Comparison of ENCODE assay signal across 8 cellular contexts in the genomic region with DNA sequence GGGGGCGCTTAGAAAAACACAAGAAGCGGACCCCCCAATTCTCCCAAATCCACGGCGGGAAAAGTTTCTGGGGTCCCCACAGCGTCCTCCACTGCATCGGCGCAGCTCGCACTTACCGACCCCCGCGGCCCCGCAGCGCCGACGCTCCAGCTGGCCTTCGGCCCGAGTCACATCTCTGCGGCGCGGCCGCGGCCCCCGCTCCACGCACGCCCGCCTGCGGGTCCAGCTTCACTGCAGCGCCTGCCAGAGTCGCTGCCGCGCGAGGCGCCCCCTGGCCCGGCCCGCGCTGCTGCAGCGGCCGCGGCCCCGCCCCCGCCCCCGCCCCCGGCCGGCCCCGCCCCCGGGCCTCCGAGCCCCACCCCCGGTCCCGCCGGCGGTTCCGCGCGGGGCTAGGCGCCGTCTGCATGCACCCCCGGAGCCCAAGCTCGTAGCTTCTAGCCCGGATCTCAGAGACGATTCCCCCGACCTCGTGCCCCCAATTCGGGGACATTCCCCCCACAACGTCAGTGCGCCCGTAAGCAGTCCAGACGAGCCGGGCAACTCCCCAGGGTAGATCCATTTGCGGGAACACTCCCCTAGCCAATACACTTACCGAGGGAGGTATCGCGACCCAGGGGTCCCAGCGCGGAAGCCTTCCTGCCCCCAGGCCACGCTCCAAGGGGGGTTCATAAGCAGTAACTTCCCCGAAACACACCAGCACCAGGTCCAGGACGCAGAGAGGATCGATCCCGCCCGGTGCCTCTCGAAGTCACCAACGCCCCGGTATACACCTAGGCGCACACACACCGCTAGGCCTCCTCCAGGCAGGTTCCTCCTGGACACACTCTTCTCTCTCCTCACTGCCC. TPM values are rescaled to one million over a fixed set of nuclear protein-coding genes. Genes with fewer than 3 reads are reported as not detected.
DNase-seq lines count a peak whose midpoint lies in the region; ATAC-seq, FAIRE-seq and TF ChIP-seq lines count a peak whose summit lies in the region.

A gene with protein sequence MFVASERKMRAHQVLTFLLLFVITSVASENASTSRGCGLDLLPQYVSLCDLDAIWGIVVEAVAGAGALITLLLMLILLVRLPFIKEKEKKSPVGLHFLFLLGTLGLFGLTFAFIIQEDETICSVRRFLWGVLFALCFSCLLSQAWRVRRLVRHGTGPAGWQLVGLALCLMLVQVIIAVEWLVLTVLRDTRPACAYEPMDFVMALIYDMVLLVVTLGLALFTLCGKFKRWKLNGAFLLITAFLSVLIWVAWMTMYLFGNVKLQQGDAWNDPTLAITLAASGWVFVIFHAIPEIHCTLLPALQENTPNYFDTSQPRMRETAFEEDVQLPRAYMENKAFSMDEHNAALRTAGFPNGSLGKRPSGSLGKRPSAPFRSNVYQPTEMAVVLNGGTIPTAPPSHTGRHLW (minus strand): TSS at position 238 of the 845 bp plus-strand sequence. CDS start 12,003 bp downstream, outside the sequence.

- peak; percentile 52 for ATAC-seq in HepG2
- ATAC-seq in GM21737 (IDR thresholded peaks at IDR 0.05; ENCODE audit: unreplicated experiment) = no peak

- H2AFZ ChIP-seq in HepG2 (ENCODE audit: low read length) = no peak within 1 kb of the TSS

- H3K4me1 Mint-ChIP-seq in dendritic cell treated with granulocyte-macrophage colony-stimulating factor and Interleukin-4, amounts not matched to agents 40 ng/mL and 50 ng/mL, for 4 days (ENCODE audit: low read depth) = peaks cover 35% of the 10 kb centered on the region

- BruUV-seq in HepG2 (replicated peaks; lab: Mats Ljungman, UMichigan) = no TSS peak

- no peak for FAIRE-seq in HepG2 (lab: Jason Lieb, UNC)

- H3K36me3 ChIP-seq in HepG2 (replicated peaks in 1 of 2; ENCODE audit: control insufficient read depth in 1 of 2, insufficient read depth in 2 of 2, low read length in 2 of 2) = no peaks in the 10 kb centered on the region

- TF ChIP-seq CTCF in HepG2 (CRISPR knock-in tag; IDR thresholded peaks at IDR 0.05) = peak; percentile 37; the same call in 1 of the 2 replicates

- WGBS in HepG2 (ENCODE audit: low lambda C conversion rate) = 15% methylated on average over 42 of the region's 85 CpGs

- DNase-seq in COLO668 (lab: John Stamatoyannopoulos, UW; ENCODE audit: unreplicated experiment) (peak; percentile 74), LoVo (ENCODE audit: low spot score) (peak; percentile 28), HepG2 (ENCODE audit: low spot score) (no peak), cortex of kidney (lab: John Stamatoyannopoulos, UW) (no peak)
- DNase-seq in activated CD4-positive, alpha-beta T cell treated with anti-CD3 and anti-CD28 coated beads for 4 hours = peak; percentile 36 to 47
- peak; percentile 48 to 50 for DNase-seq in stimulated activated CD4-positive, alpha-beta T cell treated with anti-CD3 and anti-CD28 coated beads, Interleukin-2, amount 100 ng/mL, for 24 hours

- no peaks in the 10 kb centered on the region for H3K79me2 ChIP-seq in HepG2 (ENCODE audit: insufficient read depth, low read length)

- peak within 1 kb of the TSS; percentile 48 to 74 (median 49); a peak in 4 of 6 replicates for H3K4me3 ChIP-seq in HepG2 (replicated peaks in 1 of 3; ENCODE audit: insufficient read depth in 1 of 3, low read depth in 2 of 3, low read length in 3 of 3)

- H3K4me1 ChIP-seq in HepG2 (ENCODE audit: insufficient read depth, low read length) = peaks cover 25% of the 10 kb centered on the region

- CTCF ChIA-PET in HepG2 (lab: Yijun Ruan, JAX; ENCODE audit: low intra/inter-chr PET ratio, low total read pairs) = interaction anchor here (3.3 to 5.7 kb wide), 2 partner anchors 282 to 325 kb away, joined by 30 to 234 read pairs; no protein-coding TSS in a partner anchor

- peaks cover 11 to 36% of the 10 kb centered on the region in 2 experiments for H3K27me3 ChIP-seq in HepG2 (ENCODE audit: control insufficient read depth in 1 of 2, insufficient read depth in 2 of 2, low read length in 2 of 2)

- no peak within 1 kb of the TSS for H3K9ac ChIP-seq in HepG2 (ENCODE audit: insufficient read depth, low read depth, low read length)

- H3K9me3 Mint-ChIP-seq in dendritic cell treated with granulocyte-macrophage colony-stimulating factor and Interleukin-4, amounts not matched to agents 40 ng/mL and 50 ng/mL, for 4 days = no peaks in the 10 kb centered on the region

- no peaks in the 10 kb centered on the region; the same call in 1 of the 2 replicates for H4K20me1 ChIP-seq in HepG2 (ENCODE audit: insufficient read depth, low read length)

- peak within 1 kb of the TSS; percentile 71 for H3K4me3 Mint-ChIP-seq in dendritic cell treated with granulocyte-macrophage colony-stimulating factor and Interleukin-4, amounts not matched to agents 40 ng/mL and 50 ng/mL, for 4 days

- no peaks in the 10 kb centered on the region for H3K36me3 Mint-ChIP-seq in dendritic cell treated with granulocyte-macrophage colony-stimulating factor and Interleukin-4, amounts not matched to agents 40 ng/mL and 50 ng/mL, for 4 days (ENCODE audit: low read depth)

- intact Hi-C loops in dendritic cell treated with granulocyte-macrophage colony-stimulating factor and Interleukin-4, amounts not matched to agents 40 ng/mL and 50 ng/mL, for 4 days (cut with micrococcal nuclease) = loop anchor here (10.0 kb wide), 1 partner anchor 190 kb away; no protein-coding TSS in a partner anchor
- intact Hi-C loops in HepG2 (cut with micrococcal nuclease; ENCODE audit: unreplicated experiment) = loop anchor here (5.0 kb wide), 2 partner anchors 168 to 183 kb away; a partner anchor contains a TSS

- no peak within 1 kb of the TSS for H3K27ac Mint-ChIP-seq in dendritic cell treated with granulocyte-macrophage colony-stimulating factor and Interleukin-4, amounts not matched to agents 40 ng/mL and 50 ng/mL, for 4 days

- TF ChIP-seq POLR2A in HepG2 (IDR thresholded peaks at IDR 0.05; ENCODE audit: insufficient read depth in 1 of 2, low read depth in 2 of 2, low read length in 2 of 2) = no peak

- in situ Hi-C loops in HepG2 (cut with HindIII; ENCODE audit: extremely low pct_ligation_motif_present, low pct_unique_long_range_greater_than_20kb) = loop anchor here (5.0 kb wide), 2 partner anchors 168 to 283 kb away; a partner anchor contains a TSS

- H3K27me3 Mint-ChIP-seq in dendritic cell treated with granulocyte-macrophage colony-stimulating factor and Interleukin-4, amounts not matched to agents 40 ng/mL and 50 ng/mL, for 4 days = peaks cover 56% of the 10 kb centered on the region

- POLR2A ChIA-PET in HepG2 (lab: Yijun Ruan, JAX) = interaction anchor here (0.6 to 1.4 kb wide), 2 partner anchors 283 to 1717 kb away, joined by 3 to 6 read pairs; no protein-coding TSS in a partner anchor

- H3K27ac ChIP-seq in HepG2 (ENCODE audit: extremely low read length, insufficient read depth, low read length) = no peak within 1 kb of the TSS

- H3K9me3 ChIP-seq in HepG2 (ENCODE audit: low read length) = no peaks in the 10 kb centered on the region

- H3K4me2 ChIP-seq in HepG2 (ENCODE audit: low read depth, low read length) = peak within 1 kb of the TSS; percentile 89

- TF ChIP-seq EP300 in HepG2 (IDR thresholded peaks at IDR 0.05; ENCODE audit: low read depth in 2 of 2, low read length in 2 of 2) (no peak), HepG2 (CRISPR knock-in tag; IDR thresholded peaks at IDR 0.05; ENCODE audit: borderline replicate concordance) (no peak)

- no peak for TF ChIP-seq RAD21 in HepG2 (CRISPR knock-in tag; IDR thresholded peaks at IDR 0.05)

TF ChIP-seq in HepG2, 621 proteins besides CTCF, POLR2A, EP300 and RAD21 (continues in another document):
- TF ChIP-seq, protein P1, sequence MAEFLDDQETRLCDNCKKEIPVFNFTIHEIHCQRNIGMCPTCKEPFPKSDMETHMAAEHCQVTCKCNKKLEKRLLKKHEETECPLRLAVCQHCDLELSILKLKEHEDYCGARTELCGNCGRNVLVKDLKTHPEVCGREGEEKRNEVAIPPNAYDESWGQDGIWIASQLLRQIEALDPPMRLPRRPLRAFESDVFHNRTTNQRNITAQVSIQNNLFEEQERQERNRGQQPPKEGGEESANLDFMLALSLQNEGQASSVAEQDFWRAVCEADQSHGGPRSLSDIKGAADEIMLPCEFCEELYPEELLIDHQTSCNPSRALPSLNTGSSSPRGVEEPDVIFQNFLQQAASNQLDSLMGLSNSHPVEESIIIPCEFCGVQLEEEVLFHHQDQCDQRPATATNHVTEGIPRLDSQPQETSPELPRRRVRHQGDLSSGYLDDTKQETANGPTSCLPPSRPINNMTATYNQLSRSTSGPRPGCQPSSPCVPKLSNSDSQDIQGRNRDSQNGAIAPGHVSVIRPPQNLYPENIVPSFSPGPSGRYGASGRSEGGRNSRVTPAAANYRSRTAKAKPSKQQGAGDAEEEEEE (CRISPR knock-in tag; IDR thresholded peaks at IDR 0.05; ENCODE audit: borderline replicate concordance) = 0 out of 2 replicates have a peak, but pooled peaks have one; percentile 40
- peak; percentile 13; the same call in 1 of the 2 replicates for TF ChIP-seq SAP130 (CRISPR knock-in tag; IDR thresholded peaks at IDR 0.05; ENCODE audit: low read depth)
- TF ChIP-seq KDM5A (IDR thresholded peaks at IDR 0.05; ENCODE audit: borderline replicate concordance, low read length) = no peak
- TF ChIP-seq ZNF207 (IDR thresholded peaks at IDR 0.05; ENCODE audit: borderline replicate concordance) = no peak
- 0 out of 2 replicates have a peak, but pooled peaks have one; percentile 21 for TF ChIP-seq SP4 (CRISPR knock-in tag; IDR thresholded peaks at IDR 0.05)

RNA-seq across cellular contexts. Expression of the gene that starts here (rescaled TPM):
- total RNA-seq in HepG2 (2016; rRNA removed; fragmentation: Illumina TruSeq; extraction: Trizol) = 0.24 and 0.53 TPM in 2 replicates
- not detected in 2 replicates for total RNA-seq in HepG2 (2016; cell fraction: cytosol; rRNA removed; fragmentation: Illumina TruSeq; extraction: Trizol; ENCODE audit: low read depth)
- total RNA-seq in HepG2 (2016; cell fraction: insoluble cytoplasmic fraction; rRNA removed; fragmentation: Illumina TruSeq; extraction: Trizol) = 0.16 and 0.37 TPM in 2 replicates
- total RNA-seq in HepG2 (2016; cell fraction: membrane; rRNA removed; fragmentation: Illumina TruSeq; extraction: Trizol) = 0.10 and 0.15 TPM in 2 replicates
- 0.19 and 0.25 TPM in 2 replicates for total RNA-seq in HepG2 (2016; cell fraction: nucleus; rRNA removed; fragmentation: Illumina TruSeq; extraction: Trizol)
- polyA plus RNA-seq in HepG2 (2011; rRNA removed) = 0.46 and 0.52 TPM in 2 replicates
- polyA plus RNA-seq in HepG2 (2011; cell fraction: cytosol; rRNA removed) = 0.58 and 0.77 TPM in 2 replicates
- 0.24 and 0.72 TPM in 2 replicates for polyA plus RNA-seq in HepG2 (2011; cell fraction: nucleus; rRNA removed)
- polyA plus RNA-seq in HepG2 (2012) = 0.30 and 0.51 TPM in 2 replicates
- polyA plus RNA-seq in HepG2 (2016; cell fraction: cytosol; fragmentation: Illumina TruSeq; extraction: Trizol; ENCODE audit: low read depth) = 0.07 and 0.14 TPM in 2 replicates
- 0.40 and 0.56 TPM in 2 replicates for polyA plus RNA-seq in HepG2 (2016; cell fraction: insoluble cytoplasmic fraction; fragmentation: Illumina TruSeq; extraction: Trizol; ENCODE audit: low read depth)
- 0.20 and 0.35 TPM in 2 replicates for polyA plus RNA-seq in HepG2 (2016; cell fraction: membrane; fragmentation: Illumina TruSeq; extraction: Trizol; ENCODE audit: low read depth)
- polyA plus RNA-seq in HepG2 (2016; cell fraction: nucleus; fragmentation: Illumina TruSeq; extraction: Trizol; ENCODE audit: insufficient read depth, low read depth) = 1.8 and 2.0 TPM in 2 replicates
- polyA minus RNA-seq in HepG2 (2011; rRNA and poly(A)+ RNA removed; ENCODE audit: low replicate concordance) = 0.96 and 1.9 TPM in 2 replicates
- 0.44 and 0.59 TPM in 2 replicates for polyA minus RNA-seq in HepG2 (2011; cell fraction: cytosol; rRNA and poly(A)+ RNA removed)
- polyA minus RNA-seq in HepG2 (2011; cell fraction: nucleus; rRNA and poly(A)+ RNA removed) = 0.26 and 0.75 TPM in 2 replicates

Comparison
In these comparisons a context has a peak if more than half of its experiments do, and no peak if none do; other contexts are left out.
1. DNase-seq: peak in COLO668 (single experiment), LoVo (single experiment), activated CD4-positive, alpha-beta T cell treated with anti-CD3 and anti-CD28 coated beads for 4 hours (2 of 2) and stimulated activated CD4-positive, alpha-beta T cell treated with anti-CD3 and anti-CD28 coated beads, Interleukin-2, amount 100 ng/mL, for 24 hours (2 of 2); none in HepG2 (single experiment) and cortex of kidney (single experiment).